Comparison of ENCODE assay signal across 12 cellular contexts in the genomic region with DNA sequence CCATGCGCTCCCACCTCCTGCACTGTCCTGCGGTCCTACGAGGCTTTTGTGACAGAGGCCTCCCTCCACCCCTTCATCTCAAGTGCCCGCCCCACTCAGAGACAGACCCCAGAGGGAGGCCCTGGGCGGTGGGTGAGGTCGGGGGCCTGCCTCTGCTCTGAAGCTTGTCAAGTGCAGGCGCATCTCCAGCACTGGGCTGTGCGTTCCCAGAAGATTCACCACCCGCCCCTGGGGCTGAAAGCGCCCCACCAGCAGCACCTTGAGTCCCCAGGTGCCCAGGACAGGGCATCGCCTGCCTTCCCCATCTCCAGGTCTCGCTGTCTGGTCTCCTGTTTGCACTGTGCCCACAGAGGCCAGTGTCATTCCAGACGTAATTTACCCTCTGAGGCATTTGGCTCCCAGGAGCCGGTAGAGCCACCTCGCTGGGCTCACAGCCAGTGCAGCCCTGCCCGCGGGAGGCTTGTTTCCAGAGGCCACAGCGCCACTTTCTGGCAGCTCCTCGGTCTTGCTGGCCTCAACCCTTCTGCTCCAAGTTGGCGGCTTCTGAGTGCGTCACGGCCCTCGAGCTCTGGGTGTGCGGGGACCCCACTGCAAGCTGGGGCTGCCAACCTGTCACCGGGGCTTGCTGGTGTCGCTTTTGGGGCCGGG.
A peak's percentile ranks its signal among the peaks of the same experiment; 100 is the strongest.
DNase-seq lines count a peak whose midpoint lies in the region; ATAC-seq and TF ChIP-seq lines count a peak whose summit lies in the region.
"Had no signal": no experiment of that assay in that cellular context is flagged by ENCODE, and none has a peak within 500 bp of the region (broad histone marks: within the 10 kb centered on the region; RNA-seq: fewer than 3 reads in every experiment).

No MANE protein-coding gene starts in this region.

- no peak overlapping the region for H3K27ac Mint-ChIP-seq in T-helper 2 cell treated with Interferon-gamma antibody and Interleukin-4, amounts not matched to agents 5 μg/mL and 100 μg/mL, for 36 hours
- H3K27ac Mint-ChIP-seq: activated CD4-positive, alpha-beta T cell treated with anti-CD3 and anti-CD28 coated beads, Interleukin-2, amount 10 ng/mL, durations not matched to agents 7 days and 5 days; CD14-positive monocyte had no signal

- ATAC-seq in HG03280 (IDR thresholded peaks at IDR 0.05; ENCODE audit: unreplicated experiment), result no peak

- peaks cover 3% of the 10 kb centered on the region for H3K9me3 ChIP-seq in osteoblast (ENCODE audit: low read depth, low read length)

- H3K4me3 Mint-ChIP-seq in T-helper 2 cell treated with Interferon-gamma antibody and Interleukin-4, amounts not matched to agents 5 μg/mL and 100 μg/mL, for 36 hours, result no peak overlapping the region
- H3K4me3 Mint-ChIP-seq: activated CD4-positive, alpha-beta T cell treated with anti-CD3 and anti-CD28 coated beads, Interleukin-2, amount 10 ng/mL, durations not matched to agents 7 days and 5 days; CD14-positive monocyte had no signal

- H3K4me3 ChIP-seq in choroid plexus epithelial cell (ENCODE audit: low read depth, low read length), result no peak overlapping the region
- no peak overlapping the region for H3K4me3 ChIP-seq in osteoblast (ENCODE audit: insufficient read depth, low read length)

- no peaks in the 10 kb centered on the region for H3K27me3 ChIP-seq in osteoblast (ENCODE audit: insufficient read depth, low read length)

- no peaks in the 10 kb centered on the region for H3K4me1 Mint-ChIP-seq in T-helper 2 cell treated with Interferon-gamma antibody and Interleukin-4, amounts not matched to agents 5 μg/mL and 100 μg/mL, for 36 hours (ENCODE audit: low read depth)
- H3K4me1 Mint-ChIP-seq: activated CD4-positive, alpha-beta T cell treated with anti-CD3 and anti-CD28 coated beads, Interleukin-2, amount 10 ng/mL, durations not matched to agents 7 days and 5 days; CD14-positive monocyte had no signal

- H3K79me2 ChIP-seq in osteoblast (ENCODE audit: insufficient read depth, low read length), result no peaks in the 10 kb centered on the region

- no peaks in the 10 kb centered on the region for H3K9me3 Mint-ChIP-seq in T-helper 2 cell treated with Interferon-gamma antibody and Interleukin-4, amounts not matched to agents 5 μg/mL and 100 μg/mL, for 36 hours
- H3K9me3 Mint-ChIP-seq: activated CD4-positive, alpha-beta T cell treated with anti-CD3 and anti-CD28 coated beads, Interleukin-2, amount 10 ng/mL, durations not matched to agents 7 days and 5 days had no signal

- H4K20me1 ChIP-seq in osteoblast (ENCODE audit: insufficient read depth, low read length), result no peaks in the 10 kb centered on the region

- no peak overlapping the region for H3K4me2 ChIP-seq in osteoblast (ENCODE audit: insufficient read depth, low read length)

- H3K27ac ChIP-seq in osteoblast (ENCODE audit: low read depth, low read length), result no peak overlapping the region

- no peaks in the 10 kb centered on the region for H3K36me3 Mint-ChIP-seq in T-helper 2 cell treated with Interferon-gamma antibody and Interleukin-4, amounts not matched to agents 5 μg/mL and 100 μg/mL, for 36 hours (ENCODE audit: low read depth)
- H3K36me3 Mint-ChIP-seq: CD14-positive monocyte had no signal

- H3K4me1 ChIP-seq in osteoblast (ENCODE audit: insufficient read depth, low read length), result no peaks in the 10 kb centered on the region

- peak; percentile 8 for DNase-seq in activated CD4-positive, alpha-beta T cell treated with anti-CD3 and anti-CD28 coated beads for 48 hours
- no peak for DNase-seq in activated CD4-positive, alpha-beta T cell treated with anti-CD3 and anti-CD28 coated beads for 1 hour
- DNase-seq in NCI-H69 (lab: John Stamatoyannopoulos, UW) (peak; percentile 25), choroid plexus epithelial cell (ENCODE audit: low read depth) (peak; percentile 45), osteoblast (ENCODE audit: insufficient read length, low spot score, missing footprints) (no peak), DMS53 treated with DMSO at 0.1 percent for 48 hours (lab: John Stamatoyannopoulos, UW; ENCODE audit: unreplicated experiment) (no peak)
- DNase-seq in T-helper 2 cell treated with Interferon-gamma antibody and Interleukin-4, amounts not matched to agents 5 μg/mL and 100 μg/mL, for 36 hours (ENCODE audit: low spot score), result no peak
- DNase-seq: activated CD4-positive, alpha-beta T cell treated with anti-CD3 and anti-CD28 coated beads, Interleukin-2, amount 10 ng/mL, durations not matched to agents 7 days and 5 days; hippocampal formation; NCI-H1436 treated with DMSO at 0.1 percent for 48 hours had no signal

- no peak overlapping the region for H2AFZ ChIP-seq in osteoblast (ENCODE audit: low read length)

- TF ChIP-seq CTCF in choroid plexus epithelial cell (conservative IDR thresholded peaks at IDR 0.05; ENCODE audit: low read depth, low read length), result peak; percentile 47
- peak; percentile 7 for TF ChIP-seq CTCF in osteoblast (IDR thresholded peaks at IDR 0.05; ENCODE audit: extremely low read depth, low read depth, low read length)

- no peaks in the 10 kb centered on the region for H3K36me3 ChIP-seq in osteoblast (ENCODE audit: insufficient read depth, low read length)

- H3K27me3 Mint-ChIP-seq in T-helper 2 cell treated with Interferon-gamma antibody and Interleukin-4, amounts not matched to agents 5 μg/mL and 100 μg/mL, for 36 hours (ENCODE audit: low read depth), result no peaks in the 10 kb centered on the region
- H3K27me3 Mint-ChIP-seq: activated CD4-positive, alpha-beta T cell treated with anti-CD3 and anti-CD28 coated beads, Interleukin-2, amount 10 ng/mL, durations not matched to agents 7 days and 5 days had no signal

Comparison
In these comparisons a context has a peak if more than half of its experiments do, and no peak if none do; other contexts are left out.
1. DNase-seq: peak in activated CD4-positive, alpha-beta T cell treated with anti-CD3 and anti-CD28 coated beads for 48 hours (single experiment), NCI-H69 (single experiment) and choroid plexus epithelial cell (single experiment); none in activated CD4-positive, alpha-beta T cell treated with anti-CD3 and anti-CD28 coated beads for 1 hour (single experiment), osteoblast (single experiment), T-helper 2 cell treated with Interferon-gamma antibody and Interleukin-4, amounts not matched to agents 5 μg/mL and 100 μg/mL, for 36 hours (single experiment) and DMS53 treated with DMSO at 0.1 percent for 48 hours (single experiment).